Comparison of ENCODE assay signal across 2 cellular contexts in the genomic region with DNA sequence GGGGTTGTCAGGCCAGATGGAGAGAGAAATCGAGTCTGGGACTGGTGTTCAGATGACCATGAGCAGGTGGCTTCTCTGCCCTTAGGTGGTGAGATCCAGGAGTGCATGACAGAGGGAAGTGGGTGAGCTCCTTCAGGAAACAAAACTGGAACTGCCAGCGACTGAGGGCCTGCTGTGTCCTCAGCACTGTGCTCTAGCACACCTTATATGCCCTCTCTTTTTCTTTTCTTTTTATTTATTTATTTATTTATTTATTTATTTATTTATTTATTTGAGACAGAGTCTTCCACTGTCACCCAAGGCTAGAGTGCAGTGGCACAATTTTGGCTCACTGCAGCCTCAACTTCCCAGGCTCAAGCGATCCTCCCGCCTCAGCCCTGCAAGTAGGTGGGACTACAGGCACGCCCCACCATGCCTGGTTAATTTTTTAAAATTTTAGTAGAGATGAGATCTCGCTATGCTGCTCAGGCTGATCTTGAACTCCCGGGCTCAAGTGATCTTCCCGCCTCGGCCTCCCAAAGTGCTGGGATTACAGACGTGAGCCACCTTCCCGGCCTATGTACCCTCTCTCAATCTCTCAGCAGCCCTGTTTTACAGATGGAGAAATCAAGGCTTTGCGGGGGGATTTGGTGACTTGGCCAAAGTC.
A peak's percentile ranks its signal among the peaks of the same experiment; 100 is the strongest.
TF ChIP-seq lines count a peak whose summit lies in the region.

No MANE protein-coding gene starts in this region.

TF ChIP-seq in SK-N-SH treated with all-trans-retinoic acid at 6 μM for 48 hours, 23 proteins besides CTCF, POLR2A, EP300 and RAD21:
- TF ChIP-seq TOX (CRISPR knock-in tag; IDR thresholded peaks at IDR 0.05; ENCODE audit: borderline replicate concordance), result no peak
- TF ChIP-seq TCF4 (CRISPR knock-in tag; IDR thresholded peaks at IDR 0.05; ENCODE audit: borderline replicate concordance), result 0 out of 2 replicates have a peak, but pooled peaks have one; percentile 11

TF ChIP-seq in SK-N-SH, 30 proteins besides CTCF, POLR2A, EP300 and RAD21:
- TF ChIP-seq, protein P1, sequence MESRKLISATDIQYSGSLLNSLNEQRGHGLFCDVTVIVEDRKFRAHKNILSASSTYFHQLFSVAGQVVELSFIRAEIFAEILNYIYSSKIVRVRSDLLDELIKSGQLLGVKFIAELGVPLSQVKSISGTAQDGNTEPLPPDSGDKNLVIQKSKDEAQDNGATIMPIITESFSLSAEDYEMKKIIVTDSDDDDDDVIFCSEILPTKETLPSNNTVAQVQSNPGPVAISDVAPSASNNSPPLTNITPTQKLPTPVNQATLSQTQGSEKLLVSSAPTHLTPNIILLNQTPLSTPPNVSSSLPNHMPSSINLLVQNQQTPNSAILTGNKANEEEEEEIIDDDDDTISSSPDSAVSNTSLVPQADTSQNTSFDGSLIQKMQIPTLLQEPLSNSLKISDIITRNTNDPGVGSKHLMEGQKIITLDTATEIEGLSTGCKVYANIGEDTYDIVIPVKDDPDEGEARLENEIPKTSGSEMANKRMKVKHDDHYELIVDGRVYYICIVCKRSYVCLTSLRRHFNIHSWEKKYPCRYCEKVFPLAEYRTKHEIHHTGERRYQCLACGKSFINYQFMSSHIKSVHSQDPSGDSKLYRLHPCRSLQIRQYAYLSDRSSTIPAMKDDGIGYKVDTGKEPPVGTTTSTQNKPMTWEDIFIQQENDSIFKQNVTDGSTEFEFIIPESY (IDR thresholded peaks at IDR 0.05; ENCODE audit: borderline replicate concordance, low read depth), result no peak
- no peak for TF ChIP-seq GABPA (IDR thresholded peaks at IDR 0.05; ENCODE audit: low read depth)
- TF ChIP-seq FOXJ3 (CRISPR knock-in tag; IDR thresholded peaks at IDR 0.05), result no peak
- TF ChIP-seq YY1 (IDR thresholded peaks at IDR 0.05; ENCODE audit: low read depth), result no peak
- TF ChIP-seq, protein P2, sequence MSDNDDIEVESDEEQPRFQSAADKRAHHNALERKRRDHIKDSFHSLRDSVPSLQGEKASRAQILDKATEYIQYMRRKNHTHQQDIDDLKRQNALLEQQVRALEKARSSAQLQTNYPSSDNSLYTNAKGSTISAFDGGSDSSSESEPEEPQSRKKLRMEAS (IDR thresholded peaks at IDR 0.05; ENCODE audit: low read depth), result no peak
- TF ChIP-seq, protein P3, sequence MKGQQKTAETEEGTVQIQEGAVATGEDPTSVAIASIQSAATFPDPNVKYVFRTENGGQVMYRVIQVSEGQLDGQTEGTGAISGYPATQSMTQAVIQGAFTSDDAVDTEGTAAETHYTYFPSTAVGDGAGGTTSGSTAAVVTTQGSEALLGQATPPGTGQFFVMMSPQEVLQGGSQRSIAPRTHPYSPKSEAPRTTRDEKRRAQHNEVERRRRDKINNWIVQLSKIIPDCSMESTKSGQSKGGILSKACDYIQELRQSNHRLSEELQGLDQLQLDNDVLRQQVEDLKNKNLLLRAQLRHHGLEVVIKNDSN (IDR thresholded peaks at IDR 0.05; ENCODE audit: borderline replicate concordance, low read depth), result no peak
- TF ChIP-seq, protein P4, sequence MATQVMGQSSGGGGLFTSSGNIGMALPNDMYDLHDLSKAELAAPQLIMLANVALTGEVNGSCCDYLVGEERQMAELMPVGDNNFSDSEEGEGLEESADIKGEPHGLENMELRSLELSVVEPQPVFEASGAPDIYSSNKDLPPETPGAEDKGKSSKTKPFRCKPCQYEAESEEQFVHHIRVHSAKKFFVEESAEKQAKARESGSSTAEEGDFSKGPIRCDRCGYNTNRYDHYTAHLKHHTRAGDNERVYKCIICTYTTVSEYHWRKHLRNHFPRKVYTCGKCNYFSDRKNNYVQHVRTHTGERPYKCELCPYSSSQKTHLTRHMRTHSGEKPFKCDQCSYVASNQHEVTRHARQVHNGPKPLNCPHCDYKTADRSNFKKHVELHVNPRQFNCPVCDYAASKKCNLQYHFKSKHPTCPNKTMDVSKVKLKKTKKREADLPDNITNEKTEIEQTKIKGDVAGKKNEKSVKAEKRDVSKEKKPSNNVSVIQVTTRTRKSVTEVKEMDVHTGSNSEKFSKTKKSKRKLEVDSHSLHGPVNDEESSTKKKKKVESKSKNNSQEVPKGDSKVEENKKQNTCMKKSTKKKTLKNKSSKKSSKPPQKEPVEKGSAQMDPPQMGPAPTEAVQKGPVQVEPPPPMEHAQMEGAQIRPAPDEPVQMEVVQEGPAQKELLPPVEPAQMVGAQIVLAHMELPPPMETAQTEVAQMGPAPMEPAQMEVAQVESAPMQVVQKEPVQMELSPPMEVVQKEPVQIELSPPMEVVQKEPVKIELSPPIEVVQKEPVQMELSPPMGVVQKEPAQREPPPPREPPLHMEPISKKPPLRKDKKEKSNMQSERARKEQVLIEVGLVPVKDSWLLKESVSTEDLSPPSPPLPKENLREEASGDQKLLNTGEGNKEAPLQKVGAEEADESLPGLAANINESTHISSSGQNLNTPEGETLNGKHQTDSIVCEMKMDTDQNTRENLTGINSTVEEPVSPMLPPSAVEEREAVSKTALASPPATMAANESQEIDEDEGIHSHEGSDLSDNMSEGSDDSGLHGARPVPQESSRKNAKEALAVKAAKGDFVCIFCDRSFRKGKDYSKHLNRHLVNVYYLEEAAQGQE (IDR thresholded peaks at IDR 0.05; ENCODE audit: low read depth, low read length), result no peak
- TF ChIP-seq MXI1 (IDR thresholded peaks at IDR 0.05; ENCODE audit: low read depth, low read length), result no peak
- no peak for TF ChIP-seq FOSL2 (IDR thresholded peaks at IDR 0.05; ENCODE audit: borderline replicate concordance, low read depth)
- TF ChIP-seq EZH2phosphoT487 (IDR thresholded peaks at IDR 0.05; ENCODE audit: borderline replicate concordance, low read depth), result no peak
- no peak for TF ChIP-seq SMC3 (IDR thresholded peaks at IDR 0.05; ENCODE audit: low read depth, low read length)
- TF ChIP-seq MEF2A (IDR thresholded peaks at IDR 0.05; ENCODE audit: borderline replicate concordance, low read depth), result no peak
- TF ChIP-seq, protein P5, sequence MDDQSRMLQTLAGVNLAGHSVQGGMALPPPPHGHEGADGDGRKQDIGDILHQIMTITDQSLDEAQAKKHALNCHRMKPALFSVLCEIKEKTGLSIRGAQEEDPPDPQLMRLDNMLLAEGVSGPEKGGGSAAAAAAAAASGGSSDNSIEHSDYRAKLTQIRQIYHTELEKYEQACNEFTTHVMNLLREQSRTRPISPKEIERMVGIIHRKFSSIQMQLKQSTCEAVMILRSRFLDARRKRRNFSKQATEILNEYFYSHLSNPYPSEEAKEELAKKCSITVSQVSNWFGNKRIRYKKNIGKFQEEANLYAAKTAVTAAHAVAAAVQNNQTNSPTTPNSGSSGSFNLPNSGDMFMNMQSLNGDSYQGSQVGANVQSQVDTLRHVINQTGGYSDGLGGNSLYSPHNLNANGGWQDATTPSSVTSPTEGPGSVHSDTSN (IDR thresholded peaks at IDR 0.05), result no peak
- TF ChIP-seq RCOR1 (IDR thresholded peaks at IDR 0.05; ENCODE audit: low read length), result no peak
- TF ChIP-seq JUND (IDR thresholded peaks at IDR 0.05), result no peak
- TF ChIP-seq, protein P6, sequence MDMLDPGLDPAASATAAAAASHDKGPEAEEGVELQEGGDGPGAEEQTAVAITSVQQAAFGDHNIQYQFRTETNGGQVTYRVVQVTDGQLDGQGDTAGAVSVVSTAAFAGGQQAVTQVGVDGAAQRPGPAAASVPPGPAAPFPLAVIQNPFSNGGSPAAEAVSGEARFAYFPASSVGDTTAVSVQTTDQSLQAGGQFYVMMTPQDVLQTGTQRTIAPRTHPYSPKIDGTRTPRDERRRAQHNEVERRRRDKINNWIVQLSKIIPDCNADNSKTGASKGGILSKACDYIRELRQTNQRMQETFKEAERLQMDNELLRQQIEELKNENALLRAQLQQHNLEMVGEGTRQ (IDR thresholded peaks at IDR 0.05; ENCODE audit: borderline replicate concordance, low read depth, low read length), result no peak
- TF ChIP-seq FOXM1 (IDR thresholded peaks at IDR 0.05; ENCODE audit: low read depth), result no peak
- TF ChIP-seq RXRA (IDR thresholded peaks at IDR 0.05; ENCODE audit: borderline replicate concordance, low read depth), result no peak
- TF ChIP-seq SIN3A (IDR thresholded peaks at IDR 0.05; ENCODE audit: borderline replicate concordance, low read depth, low read length), result no peak
